In genomic region chr1:21910528-21911204, GRCh38 we compare ENCODE assay signal across 10 cellular contexts. TPM values are rescaled to one million over a fixed set of nuclear protein-coding genes. Genes with fewer than 3 reads are reported as not detected.
DNase-seq lines count a peak whose midpoint lies in the region; ATAC-seq and TF ChIP-seq lines count a peak whose summit lies in the region.
"Had no signal": no experiment of that assay in that cellular context is flagged by ENCODE, and none has a peak within 500 bp of the region (broad histone marks: within the 10 kb centered on the region; RNA-seq: fewer than 3 reads in every experiment).

No MANE protein-coding gene starts in this region.

- peaks cover 48 to 96% of the 10 kb centered on the region in 2 experiments for H3K79me1 ChIP-seq in IMR-90 (ENCODE audit: low read depth in 1 of 2, low read length in 2 of 2)

- in situ Hi-C loops in IMR-90 (cut with MboI; ENCODE audit: low sequenced_read_pairs): no loop called here

- peaks cover 3% of the 10 kb centered on the region for H3K36me3 ChIP-seq in IMR-90 (ENCODE audit: control insufficient read depth, insufficient read depth, low read length)
- peaks cover 0 to 2% of the 10 kb centered on the region in 2 donors for H3K36me3 ChIP-seq in ascending aorta
- H3K36me3 ChIP-seq in mesodermal cell (ENCODE audit: control insufficient read depth, insufficient read depth, low read length): peaks cover 24% of the 10 kb centered on the region
- H3K36me3 ChIP-seq in stomach smooth muscle (ENCODE audit: control insufficient read depth in 2 of 2, insufficient read depth in 2 of 2, low read length in 2 of 2): peaks cover 0 to 10% of the 10 kb centered on the region in 2 donors

- no peak overlapping the region for H2BK120ac ChIP-seq in IMR-90 (ENCODE audit: low read depth, low read length)

- no peak overlapping the region for H3K23ac ChIP-seq in IMR-90 (ENCODE audit: low read depth, low read length)

- dilution Hi-C loops in IMR-90 (cut with HindIII; ENCODE audit: low sequenced_read_pairs, unreplicated experiment): no loop called here

- H4K20me1 ChIP-seq in IMR-90 (ENCODE audit: insufficient read depth, low read length): peaks cover 28% of the 10 kb centered on the region

- H3K4me1 ChIP-seq in IMR-90 (ENCODE audit: control insufficient read depth, insufficient read depth, low read length) (peaks cover 27% of the 10 kb centered on the region), ascending aorta (peaks cover 70 to 100% of the 10 kb centered on the region in 2 donors), mesodermal cell (ENCODE audit: control insufficient read depth, insufficient read depth, low read length, poor library complexity, severe bottlenecking) (peaks cover 47% of the 10 kb centered on the region), stomach smooth muscle (ENCODE audit: control insufficient read depth, insufficient read depth, low read length) (peaks cover 99% of the 10 kb centered on the region)

- H2BK20ac ChIP-seq in IMR-90 (ENCODE audit: low read depth, low read length): no peak overlapping the region; the same call in 1 of the 2 replicates

- BruUV-seq in IMR-90 (replicated peaks; lab: Mats Ljungman, UMichigan): no TSS peak

- H3K18ac ChIP-seq in IMR-90 (ENCODE audit: low read depth, low read length): peak overlapping the region; percentile 5; the same call in 1 of the 2 replicates

- H3K27ac ChIP-seq in IMR-90 (ENCODE audit: insufficient read depth, low read length) (peak overlapping the region; percentile 71; the same call in 1 of the 2 replicates), ascending aorta (peak overlapping the region; percentile 94 to 96), mesodermal cell (ENCODE audit: low read depth, low read length, severe bottlenecking) (peak overlapping the region; percentile 73), stomach smooth muscle (ENCODE audit: low read length) (peak overlapping the region; percentile 96)

- 0 out of 2 replicates have a peak overlapping the region, but pooled peaks have one; percentile 17 for H3K56ac ChIP-seq in IMR-90 (ENCODE audit: extremely low read depth, insufficient read depth, low read length)

- no peak overlapping the region for H2BK15ac ChIP-seq in IMR-90 (ENCODE audit: low read depth, low read length)

- no peaks in the 10 kb centered on the region for H3K9me3 ChIP-seq in IMR-90 (ENCODE audit: control insufficient read depth, insufficient read depth, low read length)
- H3K9me3 ChIP-seq in ascending aorta: no peaks in the 10 kb centered on the region
- no peaks in the 10 kb centered on the region for H3K9me3 ChIP-seq in mesodermal cell (ENCODE audit: control insufficient read depth, low read length)
- no peaks in the 10 kb centered on the region for H3K9me3 ChIP-seq in stomach smooth muscle (ENCODE audit: control insufficient read depth in 2 of 2, low read length in 2 of 2)

- POLR2A ChIA-PET in IMR-90 (lab: Charles Lee; ENCODE audit: unreplicated experiment): no interaction called here

- peak overlapping the region; percentile 89 for H2AK5ac ChIP-seq in IMR-90 (ENCODE audit: low read depth, low read length)

- intact Hi-C loops in IMR-90 (cut with micrococcal nuclease) (no loop called here), ascending aorta (cut with DNase I) (loop anchor here (10.0 kb wide), 1 partner anchor 646 kb away; no protein-coding TSS in a partner anchor)

- no peak overlapping the region for H3K4me3 ChIP-seq in IMR-90 (ENCODE audit: insufficient read depth, low read depth, low read length)
- H3K4me3 ChIP-seq in ascending aorta: no peak overlapping the region
- no peak overlapping the region for H3K4me3 ChIP-seq in mesodermal cell (ENCODE audit: extremely low read depth, insufficient read depth, low read length, poor library complexity, severe bottlenecking)
- H3K4me3 ChIP-seq in stomach smooth muscle (ENCODE audit: low read length in 2 of 2): peak overlapping the region in 1 of 2 donors; percentile 17

- H3K9ac ChIP-seq in IMR-90 (ENCODE audit: low read depth, low read length) (peak overlapping the region; percentile 22; the same call in 1 of the 2 replicates), stomach smooth muscle (ENCODE audit: low read length in 2 of 2) (peak overlapping the region; percentile 57 to 71)

- peak overlapping the region; percentile 71; the same call in 1 of the 2 replicates for H3K4ac ChIP-seq in IMR-90 (ENCODE audit: low read depth, low read length)

- WGBS in IMR-90 (ENCODE audit: extremely low coverage in 2 of 2, insufficient read length in 1 of 2), 2 experiments: 100% methylated on average over 4 of the region's 11 CpGs; no CpG with 5 or more reads in 1 of the 2 experiments
- 85 to 86% methylated on average over 7 of the region's 11 CpGs for WGBS in mesodermal cell (ENCODE audit: insufficient coverage in 2 of 2), 2 experiments

- peak overlapping the region; percentile 22 for H2BK5ac ChIP-seq in IMR-90 (ENCODE audit: low read depth, low read length, poor library complexity, severe bottlenecking)

- H3K4me2 ChIP-seq in IMR-90 (ENCODE audit: low read depth, low read length): no peak overlapping the region

- H2AK9ac ChIP-seq in IMR-90 (replicated peaks; ENCODE audit: low read depth, low read length, poor library complexity): peak overlapping the region; percentile 80

- H4K8ac ChIP-seq in IMR-90 (ENCODE audit: low read depth in 2 of 2, low read length in 2 of 2): peak overlapping the region; percentile 79 to 83; a peak in 3 of 4 replicates

- TF ChIP-seq POLR2A in IMR-90 (IDR thresholded peaks at IDR 0.05; ENCODE audit: low read depth, low read length): no peak

- CTCF ChIA-PET in IMR-90 (lab: Yijun Ruan, JAX): no interaction called here

- H3K27me3 ChIP-seq in IMR-90 (ENCODE audit: control insufficient read depth, insufficient read depth, low read length) (no peaks in the 10 kb centered on the region), ascending aorta (no peaks in the 10 kb centered on the region), stomach smooth muscle (ENCODE audit: control insufficient read depth in 1 of 2, insufficient read depth in 2 of 2, low read length in 2 of 2) (no peaks in the 10 kb centered on the region)

- ATAC-seq in IMR-90 (ENCODE audit: low read depth) (no peak), GM19397 (IDR thresholded peaks at IDR 0.05; ENCODE audit: unreplicated experiment) (no peak), GM18517 (IDR thresholded peaks at IDR 0.05; ENCODE audit: unreplicated experiment) (no peak)

- H3K9me1 ChIP-seq in IMR-90 (ENCODE audit: insufficient read depth, low read length): peaks cover 13% of the 10 kb centered on the region; the same call in 1 of the 2 replicates

- peak overlapping the region; percentile 62 for H4K5ac ChIP-seq in IMR-90 (ENCODE audit: low read depth, low read length)

- H3K14ac ChIP-seq in IMR-90 (replicated peaks; ENCODE audit: low read depth, low read length): peak overlapping the region; percentile 53

- no peak for TF ChIP-seq RAD21 in IMR-90 (IDR thresholded peaks at IDR 0.05; ENCODE audit: low read length)

- DNase-seq in IMR-90 (no peak), ascending aorta (ENCODE audit: low spot score in 2 of 2) (no peak), DMS53 (lab: John Stamatoyannopoulos, UW) (no peak)
- DNase-seq: effector memory CD4-positive, alpha-beta T cell; kidney glomerular epithelial cell; NCI-H526 had no signal

- H4K91ac ChIP-seq in IMR-90 (ENCODE audit: insufficient read depth, low read depth, low read length): peak overlapping the region; percentile 66; the same call in 1 of the 2 replicates

- TF ChIP-seq CTCF in IMR-90 (conservative IDR thresholded peaks at IDR 0.05; ENCODE audit: low read depth, low read length) (no peak), ascending aorta (IDR thresholded peaks at IDR 0.05) (no peak)

- no peak overlapping the region for H2AFZ ChIP-seq in IMR-90 (replicated peaks; ENCODE audit: low read length, poor library complexity)

TF ChIP-seq in IMR-90, 13 proteins besides CTCF, POLR2A, EP300 and RAD21:
- no peak for TF ChIP-seq FOS (IDR thresholded peaks at IDR 0.05; ENCODE audit: low read depth, low read length)
- TF ChIP-seq MAZ (IDR thresholded peaks at IDR 0.05; ENCODE audit: borderline replicate concordance, low read depth, low read length): no peak
- TF ChIP-seq, protein P1, sequence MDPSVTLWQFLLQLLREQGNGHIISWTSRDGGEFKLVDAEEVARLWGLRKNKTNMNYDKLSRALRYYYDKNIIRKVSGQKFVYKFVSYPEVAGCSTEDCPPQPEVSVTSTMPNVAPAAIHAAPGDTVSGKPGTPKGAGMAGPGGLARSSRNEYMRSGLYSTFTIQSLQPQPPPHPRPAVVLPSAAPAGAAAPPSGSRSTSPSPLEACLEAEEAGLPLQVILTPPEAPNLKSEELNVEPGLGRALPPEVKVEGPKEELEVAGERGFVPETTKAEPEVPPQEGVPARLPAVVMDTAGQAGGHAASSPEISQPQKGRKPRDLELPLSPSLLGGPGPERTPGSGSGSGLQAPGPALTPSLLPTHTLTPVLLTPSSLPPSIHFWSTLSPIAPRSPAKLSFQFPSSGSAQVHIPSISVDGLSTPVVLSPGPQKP (IDR thresholded peaks at IDR 0.05; ENCODE audit: borderline replicate concordance, low read depth, low read length): no peak
- TF ChIP-seq RFX5 (IDR thresholded peaks at IDR 0.05; ENCODE audit: low read depth, low read length): no peak
- no peak for TF ChIP-seq CEBPB (IDR thresholded peaks at IDR 0.05; ENCODE audit: low read depth, low read length)
- TF ChIP-seq CHD1 (IDR thresholded peaks at IDR 0.05; ENCODE audit: low read depth, low read length): no peak
- TF ChIP-seq, protein P2, sequence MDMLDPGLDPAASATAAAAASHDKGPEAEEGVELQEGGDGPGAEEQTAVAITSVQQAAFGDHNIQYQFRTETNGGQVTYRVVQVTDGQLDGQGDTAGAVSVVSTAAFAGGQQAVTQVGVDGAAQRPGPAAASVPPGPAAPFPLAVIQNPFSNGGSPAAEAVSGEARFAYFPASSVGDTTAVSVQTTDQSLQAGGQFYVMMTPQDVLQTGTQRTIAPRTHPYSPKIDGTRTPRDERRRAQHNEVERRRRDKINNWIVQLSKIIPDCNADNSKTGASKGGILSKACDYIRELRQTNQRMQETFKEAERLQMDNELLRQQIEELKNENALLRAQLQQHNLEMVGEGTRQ (IDR thresholded peaks at IDR 0.05; ENCODE audit: low read depth, low read length): no peak
- no peak for TF ChIP-seq MXI1 (IDR thresholded peaks at IDR 0.05; ENCODE audit: borderline replicate concordance, low read depth, low read length)
- no peak for TF ChIP-seq MAFK (IDR thresholded peaks at IDR 0.05; ENCODE audit: low read depth, low read length)
- no peak for TF ChIP-seq RCOR1 (IDR thresholded peaks at IDR 0.05; ENCODE audit: insufficient replicate concordance, low read length)
- no peak for TF ChIP-seq BHLHE40 (IDR thresholded peaks at IDR 0.05; ENCODE audit: low read depth, low read length)
- no peak for TF ChIP-seq SMC3 (IDR thresholded peaks at IDR 0.05; ENCODE audit: low read depth, low read length)

RNA-seq across cellular contexts. Expression of gene HSPG2, which starts 26.4 kb away (rescaled TPM):
- total RNA-seq in IMR-90 (2012; rRNA removed): 15.8 and 23.3 TPM in 2 replicates
- polyA plus RNA-seq in IMR-90 (2012; rRNA removed): 94.0 and 104 TPM in 2 replicates
- polyA plus RNA-seq in IMR-90 (2012; cell fraction: cytosol; rRNA removed): 74.1 and 160 TPM in 2 replicates
- polyA plus RNA-seq in IMR-90 (2012; cell fraction: nucleus; rRNA removed; ENCODE audit: low replicate concordance): 187 and 684 TPM in 2 replicates
- 1,294 TPM for total RNA-seq in ascending aorta
- 162 TPM for polyA plus RNA-seq in mesodermal cell (2013, experiment 1 of 2)
- polyA plus RNA-seq in mesodermal cell (2013, experiment 2 of 2): 102 TPM

Comparison
In these comparisons a context has a peak if more than half of its experiments do, and no peak if none do; other contexts are left out.
1. RNA of gene HSPG2, which starts 26.4 kb away (total RNA-seq): 1,294 TPM in ascending aorta (single experiment); 15.8 to 23.3 TPM in IMR-90; every median in the first group is over 10 times any median in the second.
2. Peak in every context shown above with its lines, with median percentiles within 50 percentile points of each other: H3K27ac ChIP-seq.